9 cellular contexts compared by ENCODE assay signal in the genomic region with DNA sequence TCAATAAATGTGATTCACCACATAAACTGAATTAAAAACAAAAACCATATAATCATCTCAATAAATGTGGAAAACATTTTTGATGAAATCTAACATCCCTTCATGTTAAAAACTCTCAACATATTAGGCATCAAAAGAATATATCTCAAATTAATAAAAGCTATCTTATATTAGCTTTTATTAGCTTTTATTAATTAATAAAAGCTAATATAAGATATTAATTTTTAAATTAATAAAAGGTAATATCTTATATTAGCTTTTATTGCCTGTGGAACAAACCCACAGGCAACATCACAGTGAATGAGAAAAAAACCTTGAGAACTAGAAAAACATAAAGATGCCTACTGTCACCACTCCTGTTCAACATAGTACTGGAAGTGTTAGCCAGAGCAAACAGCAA.
"Had no signal": no experiment of that assay in that cellular context is flagged by ENCODE, and none has a peak within 500 bp of the region (broad histone marks: within the 10 kb centered on the region; RNA-seq: fewer than 3 reads in every experiment).

No MANE protein-coding gene starts in this region.

- FAIRE-seq: H1, H54, HTR-8/SVneo had no signal

- DNase-seq: H9, HCEC 1CT, IMR-90, KBM-7 had no signal

- H3K4me3 ChIP-seq: GM23338 had no signal

- H3K4me1 Mint-ChIP-seq: GM23338 had no signal

- H3K27ac Mint-ChIP-seq: GM23338, H9 had no signal

- ATAC-seq: GM23338 had no signal

- H3K4me3 Mint-ChIP-seq: GM23338, H9 had no signal

- H3K27ac ChIP-seq: KMS-11 had no signal

- H3K9me3 Mint-ChIP-seq: GM23338 had no signal

- H2AFZ ChIP-seq: GM23338 had no signal

- H3K4me2 ChIP-seq: GM23338, KMS-11 had no signal
